Comparison of ENCODE assay signal across 30 cellular contexts in genomic region chr10:63525021-63525420, GRCh38.
"Had no signal": no experiment of that assay in that cellular context is flagged by ENCODE, and none has a peak within 500 bp of the region (broad histone marks: within the 10 kb centered on the region; RNA-seq: fewer than 3 reads in every experiment).

No MANE protein-coding gene starts in this region.

- H3K9me3 Mint-ChIP-seq: activated B cell treated with CpG ODN at 0.5 μM for 24 hours; activated naive CD4-positive, alpha-beta T cell treated with anti-CD3 and anti-CD28 coated beads, Interleukin-2, amount 50 U/mL, for 24 hours; activated naive CD8-positive, alpha-beta T cell treated with anti-CD3 and anti-CD28 coated beads, Interleukin-2, amount 50 U/mL, for 24 hours; activated T-helper 2 cell treated with anti-CD3 and anti-CD28 coated beads, Interferon-gamma antibody, Interleukin-2, Interleukin-4, amounts not matched to agents 10 μg/mL and 5 μg/mL and 100 μg/mL, durations not matched to agents 14 hours and 24 hours and 36 hours; stimulated activated effector memory CD8-positive, alpha-beta T cell treated with anti-CD3 and anti-CD28 coated beads, Interleukin-12 subunit alpha, Interleukin-12 subunit beta, amount 100 ng/mL, for 72 hours; stimulated activated naive CD8-positive, alpha-beta T cell treated with anti-CD3 and anti-CD28 coated beads, Interleukin-15, Interleukin-2, amounts not matched to agents 100 ng/mL and 50 ng/mL, for 24 hours; T-helper 1 cell treated with Interleukin-12 subunit alpha and Interleukin-12 subunit beta and Interleukin-4 antibody, amounts not matched to agents 30 μg/mL and 1 μg/mL, for 36 hours had no signal

- H3K27ac Mint-ChIP-seq: activated B cell treated with CpG ODN at 0.5 μM for 24 hours; activated CD4-positive, alpha-beta T cell treated with anti-CD3 and anti-CD28 coated beads for 36 hours; activated CD8-positive, alpha-beta memory T cell treated with anti-CD3 and anti-CD28 coated beads, Interleukin-2, amount 10 ng/mL, durations not matched to agents 7 days and 5 days; activated CD8-positive, alpha-beta T cell treated with anti-CD3 and anti-CD28 coated beads, Interleukin-2, amount 10 ng/mL, durations not matched to agents 7 days and 5 days; activated naive CD4-positive, alpha-beta T cell treated with anti-CD3 and anti-CD28 coated beads, Interleukin-2, amount 50 U/mL, for 24 hours; activated naive CD8-positive, alpha-beta T cell treated with anti-CD3 and anti-CD28 coated beads, Interleukin-2, amount 50 U/mL, for 24 hours; activated T-helper 2 cell treated with anti-CD3 and anti-CD28 coated beads, Interferon-gamma antibody, Interleukin-2, Interleukin-4, amounts not matched to agents 10 μg/mL and 5 μg/mL and 100 μg/mL, durations not matched to agents 14 hours and 24 hours and 36 hours; stimulated activated effector memory CD8-positive, alpha-beta T cell treated with anti-CD3 and anti-CD28 coated beads, Interleukin-12 subunit alpha, Interleukin-12 subunit beta, amount 100 ng/mL, for 72 hours; stimulated activated naive CD8-positive, alpha-beta T cell treated with anti-CD3 and anti-CD28 coated beads, Interleukin-15, Interleukin-2, amounts not matched to agents 100 ng/mL and 50 ng/mL, for 24 hours had no signal

- FAIRE-seq: endometrium, islet of Langerhans had no signal

- DNase-seq: activated B cell treated with CpG ODN at 0.5 μM for 24 hours; activated CD4-positive, alpha-beta T cell treated with anti-CD3 and anti-CD28 coated beads for 36 hours; activated CD8-positive, alpha-beta memory T cell treated with anti-CD3 and anti-CD28 coated beads, Interleukin-2, amount 10 ng/mL, durations not matched to agents 7 days and 5 days; activated CD8-positive, alpha-beta T cell treated with anti-CD3 and anti-CD28 coated beads, Interleukin-2, amount 10 ng/mL, durations not matched to agents 7 days and 5 days; activated naive CD8-positive, alpha-beta T cell treated with anti-CD3 and anti-CD28 coated beads, Interleukin-2, amount 50 U/mL, for 24 hours; activated T-cell treated with anti-CD3 and anti-CD28 coated beads, Interleukin-2, amount 50 U/mL, for 48 hours; amygdala; central memory CD4-positive, alpha-beta T cell; dermis blood vessel endothelial cell; effector CD8-positive, alpha-beta T cell; gastrocnemius medialis; glutamatergic neuron; left ventricle myocardium inferior; nephron progenitor cell; ovary; right lobe of liver; stimulated activated CD4-positive, alpha-beta T cell treated with anti-CD3 and anti-CD28 coated beads, Interleukin-12 subunit alpha, Interleukin-12 subunit beta, amount 100 ng/mL, for 4 hours; stimulated activated CD4-positive, alpha-beta T cell treated with anti-CD3 and anti-CD28 coated beads, Interleukin-4, amount 100 ng/mL, for 1 hour; substantia nigra; T1000; thyroid gland had no signal

- ATAC-seq: activated CD4-positive, alpha-beta T cell treated with anti-CD3 and anti-CD28 coated beads for 36 hours; activated CD8-positive, alpha-beta memory T cell treated with anti-CD3 and anti-CD28 coated beads, Interleukin-2, amount 10 ng/mL, durations not matched to agents 7 days and 5 days; activated CD8-positive, alpha-beta T cell treated with anti-CD3 and anti-CD28 coated beads, Interleukin-2, amount 10 ng/mL, durations not matched to agents 7 days and 5 days; activated naive CD8-positive, alpha-beta T cell treated with anti-CD3 and anti-CD28 coated beads, Interleukin-2, amount 50 U/mL, for 24 hours; gastrocnemius medialis; right lobe of liver; stimulated activated effector memory CD8-positive, alpha-beta T cell treated with anti-CD3 and anti-CD28 coated beads, Interleukin-12 subunit alpha, Interleukin-12 subunit beta, amount 100 ng/mL, for 72 hours had no signal

- H3K27me3 Mint-ChIP-seq: activated B cell treated with CpG ODN at 0.5 μM for 24 hours; activated CD4-positive, alpha-beta T cell treated with anti-CD3 and anti-CD28 coated beads for 36 hours; activated CD8-positive, alpha-beta memory T cell treated with anti-CD3 and anti-CD28 coated beads, Interleukin-2, amount 10 ng/mL, durations not matched to agents 7 days and 5 days; activated naive CD4-positive, alpha-beta T cell treated with anti-CD3 and anti-CD28 coated beads, Interleukin-2, amount 50 U/mL, for 24 hours; activated naive CD8-positive, alpha-beta T cell treated with anti-CD3 and anti-CD28 coated beads, Interleukin-2, amount 50 U/mL, for 24 hours; progenitor cell of endocrine pancreas; stimulated activated naive CD8-positive, alpha-beta T cell treated with anti-CD3 and anti-CD28 coated beads, Interleukin-15, Interleukin-2, amounts not matched to agents 100 ng/mL and 50 ng/mL, for 24 hours had no signal

- H3K4me3 Mint-ChIP-seq: activated B cell treated with CpG ODN at 0.5 μM for 24 hours; activated CD4-positive, alpha-beta T cell treated with anti-CD3 and anti-CD28 coated beads for 36 hours; activated CD8-positive, alpha-beta memory T cell treated with anti-CD3 and anti-CD28 coated beads, Interleukin-2, amount 10 ng/mL, durations not matched to agents 7 days and 5 days; activated CD8-positive, alpha-beta T cell treated with anti-CD3 and anti-CD28 coated beads, Interleukin-2, amount 10 ng/mL, durations not matched to agents 7 days and 5 days; activated naive CD4-positive, alpha-beta T cell treated with anti-CD3 and anti-CD28 coated beads, Interleukin-2, amount 50 U/mL, for 24 hours; activated naive CD8-positive, alpha-beta T cell treated with anti-CD3 and anti-CD28 coated beads, Interleukin-2, amount 50 U/mL, for 24 hours; stimulated activated effector memory CD8-positive, alpha-beta T cell treated with anti-CD3 and anti-CD28 coated beads, Interleukin-12 subunit alpha, Interleukin-12 subunit beta, amount 100 ng/mL, for 72 hours; stimulated activated naive CD8-positive, alpha-beta T cell treated with anti-CD3 and anti-CD28 coated beads, Interleukin-15, Interleukin-2, amounts not matched to agents 100 ng/mL and 50 ng/mL, for 24 hours; T-helper 1 cell treated with Interleukin-12 subunit alpha and Interleukin-12 subunit beta and Interleukin-4 antibody, amounts not matched to agents 30 μg/mL and 1 μg/mL, for 36 hours had no signal

- H3K9me3 ChIP-seq: breast epithelium, gastrocnemius medialis, left ventricle myocardium inferior, ovary, right lobe of liver, thyroid gland had no signal
